In genomic region chr7:29469306-29469705, GRCh38 we compare ENCODE assay signal across 21 cellular contexts.
A peak's percentile ranks its signal among the peaks of the same experiment; 100 is the strongest.
DNase-seq lines count a peak whose midpoint lies in the region; ATAC-seq and TF ChIP-seq lines count a peak whose summit lies in the region.
"Had no signal": no experiment of that assay in that cellular context is flagged by ENCODE, and none has a peak within 500 bp of the region (broad histone marks: within the 10 kb centered on the region; RNA-seq: fewer than 3 reads in every experiment).

No MANE protein-coding gene starts in this region.

- no peak overlapping the region for H3K4me3 ChIP-seq in left ventricle myocardium inferior
- no peak overlapping the region for H3K4me3 ChIP-seq in right atrium auricular region
- no peak overlapping the region for H3K4me3 ChIP-seq in colonic mucosa
- H3K4me3 ChIP-seq in mucosa of rectum (ENCODE audit: low read length in 2 of 2), result no peak overlapping the region
- H3K4me3 ChIP-seq: GM12878 had no signal

- H3K27me3 ChIP-seq in left ventricle myocardium inferior (ENCODE audit: low read depth), result no peaks in the 10 kb centered on the region
- H3K27me3 ChIP-seq in right atrium auricular region, result no peaks in the 10 kb centered on the region
- H3K27me3 ChIP-seq in colonic mucosa, result no peaks in the 10 kb centered on the region
- H3K27me3 ChIP-seq in mucosa of rectum (ENCODE audit: control insufficient read depth in 2 of 2, insufficient read depth in 2 of 2, low read length in 2 of 2), result no peaks in the 10 kb centered on the region
- H3K27me3 ChIP-seq: BE2C had no signal

- intact Hi-C loops in left ventricle myocardium inferior (cut with micrococcal nuclease), result no loop called here
- intact Hi-C loops in colonic mucosa (cut with DNase I), result no loop called here

- peak overlapping the region in 1 of 2 donors; percentile 53 for H3K9ac ChIP-seq in colonic mucosa (ENCODE audit: low read depth in 2 of 2, low read length in 2 of 2)
- no peak overlapping the region for H3K9ac ChIP-seq in mucosa of rectum (ENCODE audit: low read depth in 1 of 2, low read length in 2 of 2)

- H3K9me3 ChIP-seq in left ventricle myocardium inferior (replicated peaks) (no peaks in the 10 kb centered on the region), right atrium auricular region (no peaks in the 10 kb centered on the region), colonic mucosa (no peaks in the 10 kb centered on the region), mucosa of rectum (ENCODE audit: control insufficient read depth in 2 of 2, low read length in 2 of 2) (no peaks in the 10 kb centered on the region)
- H3K9me3 ChIP-seq: BE2C had no signal

- no peak for DNase-seq in left ventricle myocardium inferior
- DNase-seq in right atrium auricular region (ENCODE audit: low spot score), result no peak
- no peak for DNase-seq in colonic mucosa
- no peak for DNase-seq in superior temporal gyrus (ENCODE audit: extremely low spot score)
- DNase-seq: ACHN; BE2C; C1 segment of cervical spinal cord; CD4-positive, CD25-positive, alpha-beta regulatory T cell; CD8-positive, alpha-beta memory T cell; COR-L47; DMS 273 treated with DMSO at 0.1 percent for 48 hours; DMS53; DND-41; EL; GOT3; H7; HFFc6 had no signal

- no peak for TF ChIP-seq CTCF in left ventricle myocardium inferior (IDR thresholded peaks at IDR 0.05; ENCODE audit: borderline replicate concordance)
- TF ChIP-seq CTCF in right atrium auricular region (IDR thresholded peaks at IDR 0.05), result no peak
- TF ChIP-seq CTCF in colonic mucosa (IDR thresholded peaks at IDR 0.05), result no peak

- H3K36me3 ChIP-seq in left ventricle myocardium inferior (no peaks in the 10 kb centered on the region), right atrium auricular region (no peaks in the 10 kb centered on the region), colonic mucosa (no peaks in the 10 kb centered on the region), mucosa of rectum (ENCODE audit: control insufficient read depth in 2 of 2, insufficient read depth in 2 of 2, low read length in 2 of 2) (no peaks in the 10 kb centered on the region)
- H3K36me3 ChIP-seq: BE2C had no signal

- no peak for ATAC-seq in HG03442 (IDR thresholded peaks at IDR 0.05; ENCODE audit: unreplicated experiment)
- ATAC-seq: GM12878, HCT116 had no signal

- H3K4me1 ChIP-seq in left ventricle myocardium inferior, result peaks cover 42% of the 10 kb centered on the region
- H3K4me1 ChIP-seq in right atrium auricular region, result no peaks in the 10 kb centered on the region
- H3K4me1 ChIP-seq in colonic mucosa, result peaks cover 8% of the 10 kb centered on the region
- peaks cover 54 to 68% of the 10 kb centered on the region in 2 donors for H3K4me1 ChIP-seq in mucosa of rectum (ENCODE audit: control insufficient read depth in 2 of 2, insufficient read depth in 2 of 2, low read length in 2 of 2)
- H3K4me1 ChIP-seq: BE2C had no signal

- H3K27ac ChIP-seq in left ventricle myocardium inferior (replicated peaks) (peak overlapping the region; percentile 31), right atrium auricular region (no peak overlapping the region), colonic mucosa (peak overlapping the region; percentile 74), mucosa of rectum (ENCODE audit: low read depth in 2 of 2, low read length in 2 of 2) (peak overlapping the region; percentile 81 to 82)

Comparison
In these comparisons a context has a peak if more than half of its experiments do, and no peak if none do; other contexts are left out.
1. H3K27ac ChIP-seq: peak in left ventricle myocardium inferior (single experiment), colonic mucosa (single experiment) and mucosa of rectum (2 of 2); none in right atrium auricular region (0 of 2).